ENCODE assay signal across 1 cellular context in the genomic region with DNA sequence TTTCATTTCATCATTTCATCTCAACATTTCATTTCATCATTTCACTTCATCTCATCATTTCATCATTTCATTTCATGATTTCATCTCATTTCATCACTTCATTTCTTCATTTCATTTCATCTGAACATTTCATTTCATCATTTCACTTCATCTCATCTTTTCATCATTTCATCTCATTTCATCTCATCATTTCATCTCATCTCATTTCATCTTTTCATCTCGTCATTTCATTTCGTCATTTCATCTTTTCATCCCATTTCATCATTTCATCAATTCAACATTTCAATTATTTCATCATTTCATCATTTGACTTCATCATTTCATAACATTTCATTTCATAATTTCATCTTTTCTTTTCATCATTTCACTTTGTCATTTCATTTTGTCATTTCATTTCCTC.
TF ChIP-seq lines count a peak whose summit lies in the region.

No MANE protein-coding gene starts in this region.

TF ChIP-seq in HepG2, 621 proteins besides CTCF, POLR2A, EP300 and RAD21 (continued from another document):
- TF ChIP-seq ATF7 (IDR thresholded peaks at IDR 0.05): peak; percentile 95
- no peak for TF ChIP-seq ATF7 (CRISPR knock-in tag; IDR thresholded peaks at IDR 0.05)
- TF ChIP-seq ZNF343 (CRISPR knock-in tag; IDR thresholded peaks at IDR 0.05): no peak
- peak; percentile 74; the same call in 1 of the 2 replicates for TF ChIP-seq ZNF24 (IDR thresholded peaks at IDR 0.05)
